In genomic region chr17:47242648-47243047, GRCh38 we compare ENCODE assay signal across 2 cellular contexts.
TF ChIP-seq lines count a peak whose summit lies in the region.

No MANE protein-coding gene starts in this region.

TF ChIP-seq in HEK293, 187 proteins besides CTCF, POLR2A, EP300 and RAD21:
- TF ChIP-seq ZNF324 (tag by site-specific recombination; IDR thresholded peaks at IDR 0.05) (no peak), EGR2 (tag by site-specific recombination; IDR thresholded peaks at IDR 0.05; ENCODE audit: low read depth) (peak; percentile 78), ZNF248 (tag by site-specific recombination; IDR thresholded peaks at IDR 0.05) (no peak), ZNF138 (tag by site-specific recombination; IDR thresholded peaks at IDR 0.05; ENCODE audit: borderline replicate concordance) (no peak), SP3 (tag by site-specific recombination; IDR thresholded peaks at IDR 0.05) (no peak), ZNF416 (tag by site-specific recombination; IDR thresholded peaks at IDR 0.05) (no peak), GLIS2 (tag by site-specific recombination; IDR thresholded peaks at IDR 0.05) (no peak), ZNF23 (tag by site-specific recombination; IDR thresholded peaks at IDR 0.05; ENCODE audit: borderline replicate concordance) (no peak), ZFHX2 (tag by site-specific recombination; conservative IDR thresholded peaks at IDR 0.05) (peak; percentile 79), GLIS1 (tag by site-specific recombination; IDR thresholded peaks at IDR 0.05) (peak; percentile 31; the same call in 1 of the 2 replicates), PRDM10 (tag by site-specific recombination; IDR thresholded peaks at IDR 0.05) (no peak)
TF ChIP-seq in HEK293: peak in this region for 3.

TF ChIP-seq in IMR-90, 13 proteins besides CTCF, POLR2A, EP300 and RAD21:
- TF ChIP-seq BHLHE40 (IDR thresholded peaks at IDR 0.05; ENCODE audit: low read depth, low read length): no peak
- no peak for TF ChIP-seq RFX5 (IDR thresholded peaks at IDR 0.05; ENCODE audit: low read depth, low read length)
- no peak for TF ChIP-seq CEBPB (IDR thresholded peaks at IDR 0.05; ENCODE audit: low read depth, low read length)
- no peak for TF ChIP-seq RCOR1 (IDR thresholded peaks at IDR 0.05; ENCODE audit: insufficient replicate concordance, low read length)
- no peak for TF ChIP-seq USF2 (IDR thresholded peaks at IDR 0.05; ENCODE audit: low read depth, low read length)
- TF ChIP-seq NFE2L2 (IDR thresholded peaks at IDR 0.05; ENCODE audit: low read depth, low read length): no peak
- TF ChIP-seq MAZ (IDR thresholded peaks at IDR 0.05; ENCODE audit: borderline replicate concordance, low read depth, low read length): no peak
- TF ChIP-seq, protein P1, sequence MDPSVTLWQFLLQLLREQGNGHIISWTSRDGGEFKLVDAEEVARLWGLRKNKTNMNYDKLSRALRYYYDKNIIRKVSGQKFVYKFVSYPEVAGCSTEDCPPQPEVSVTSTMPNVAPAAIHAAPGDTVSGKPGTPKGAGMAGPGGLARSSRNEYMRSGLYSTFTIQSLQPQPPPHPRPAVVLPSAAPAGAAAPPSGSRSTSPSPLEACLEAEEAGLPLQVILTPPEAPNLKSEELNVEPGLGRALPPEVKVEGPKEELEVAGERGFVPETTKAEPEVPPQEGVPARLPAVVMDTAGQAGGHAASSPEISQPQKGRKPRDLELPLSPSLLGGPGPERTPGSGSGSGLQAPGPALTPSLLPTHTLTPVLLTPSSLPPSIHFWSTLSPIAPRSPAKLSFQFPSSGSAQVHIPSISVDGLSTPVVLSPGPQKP (IDR thresholded peaks at IDR 0.05; ENCODE audit: borderline replicate concordance, low read depth, low read length): no peak
- TF ChIP-seq SMC3 (IDR thresholded peaks at IDR 0.05; ENCODE audit: low read depth, low read length): no peak
- TF ChIP-seq MXI1 (IDR thresholded peaks at IDR 0.05; ENCODE audit: borderline replicate concordance, low read depth, low read length): no peak
TF ChIP-seq in IMR-90: peak in this region for 0.
